In the genomic region with DNA sequence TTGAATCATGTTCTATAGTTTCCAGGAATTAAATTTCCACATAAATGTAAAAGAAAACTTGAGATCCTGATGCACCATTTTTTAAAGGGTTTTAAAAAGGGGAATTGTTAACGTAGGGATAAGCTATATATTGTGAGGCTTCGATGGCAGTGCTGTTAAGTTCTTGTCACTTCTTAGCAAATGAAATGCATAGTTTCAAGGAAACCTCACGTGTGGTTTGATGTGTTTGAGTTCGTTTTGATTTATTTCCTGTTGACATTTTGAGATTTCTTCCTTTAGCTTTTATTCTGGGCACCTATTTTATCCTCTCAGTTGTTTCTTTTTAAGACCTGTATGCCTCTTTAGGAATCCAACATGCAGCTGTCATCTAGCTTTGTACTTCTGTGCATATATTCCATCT, we compare ENCODE assay signal across 21 cellular contexts.
"Had no signal": no experiment of that assay in that cellular context is flagged by ENCODE, and none has a peak within 500 bp of the region (broad histone marks: within the 10 kb centered on the region; RNA-seq: fewer than 3 reads in every experiment).

No MANE protein-coding gene starts in this region.

- H3K27ac Mint-ChIP-seq: activated CD8-positive, alpha-beta memory T cell treated with anti-CD3 and anti-CD28 coated beads, Interleukin-2, amount 10 ng/mL, durations not matched to agents 7 days and 5 days; activated naive CD4-positive, alpha-beta T cell treated with anti-CD3 and anti-CD28 coated beads, Interleukin-2, amount 50 U/mL, for 72 hours; activated T-helper 1 cell treated with anti-CD3 and anti-CD28 coated beads, Interleukin-12 subunit alpha, Interleukin-12 subunit beta, Interleukin-2, Interleukin-4 antibody, amounts not matched to agents 30 ng/mL and 10 ng/mL and 1 ng/mL, durations not matched to agents 14 hours and 24 hours and 36 hours had no signal

- H3K27ac ChIP-seq: brain microvascular endothelial cell, prostate gland, SJSA1 had no signal

- H3K9me3 Mint-ChIP-seq: activated T-helper 1 cell treated with anti-CD3 and anti-CD28 coated beads, Interleukin-12 subunit alpha, Interleukin-12 subunit beta, Interleukin-2, Interleukin-4 antibody, amounts not matched to agents 30 ng/mL and 10 ng/mL and 1 ng/mL, durations not matched to agents 14 hours and 24 hours and 36 hours had no signal

- H3K4me1 ChIP-seq: prostate gland, SJSA1 had no signal

- H3K9me3 ChIP-seq: prostate gland, SJSA1 had no signal

- H3K4me3 Mint-ChIP-seq: activated CD8-positive, alpha-beta memory T cell treated with anti-CD3 and anti-CD28 coated beads, Interleukin-2, amount 10 ng/mL, durations not matched to agents 7 days and 5 days; activated T-helper 1 cell treated with anti-CD3 and anti-CD28 coated beads, Interleukin-12 subunit alpha, Interleukin-12 subunit beta, Interleukin-2, Interleukin-4 antibody, amounts not matched to agents 30 ng/mL and 10 ng/mL and 1 ng/mL, durations not matched to agents 14 hours and 24 hours and 36 hours; nephron progenitor cell had no signal

- DNase-seq: activated CD4-positive, alpha-beta T cell treated with anti-CD3 and anti-CD28 coated beads, Interleukin-2, amount 50 U/mL, for 4 hours; activated CD8-positive, alpha-beta memory T cell treated with anti-CD3 and anti-CD28 coated beads, Interleukin-2, amount 10 ng/mL, durations not matched to agents 7 days and 5 days; anterior cingulate cortex; brain microvascular endothelial cell; cortex of kidney; effector CD4-positive, alpha-beta T cell; foreskin fibroblast; hippocampal formation; left ventricle myocardium superior; mesenchymal stem cell; nephron progenitor cell; occipital lobe; right cardiac atrium; stimulated activated CD4-positive, alpha-beta T cell treated with anti-CD3 and anti-CD28 coated beads, Interleukin-15, amount 100 ng/mL, for 24 hours; stimulated activated CD4-positive, alpha-beta T cell treated with anti-CD3 and anti-CD28 coated beads, Interleukin-4, amount 100 ng/mL, for 1 hour; T-helper 9 cell had no signal

- H3K36me3 ChIP-seq: brain microvascular endothelial cell, prostate gland, SJSA1 had no signal

- H3K27me3 ChIP-seq: brain microvascular endothelial cell, SJSA1 had no signal

- ATAC-seq: activated CD8-positive, alpha-beta memory T cell treated with anti-CD3 and anti-CD28 coated beads, Interleukin-2, amount 10 ng/mL, durations not matched to agents 7 days and 5 days; left ventricle myocardium superior; right cardiac atrium had no signal

- H3K4me3 ChIP-seq: prostate gland, SJSA1, skin epidermis had no signal
